Comparison of ENCODE assay signal across 13 cellular contexts in genomic region chr12:41980390-41980789, GRCh38.
A peak's percentile ranks its signal among the peaks of the same experiment; 100 is the strongest.
DNase-seq lines count a peak whose midpoint lies in the region; ATAC-seq and TF ChIP-seq lines count a peak whose summit lies in the region.
"Had no signal": no experiment of that assay in that cellular context is flagged by ENCODE, and none has a peak within 500 bp of the region (broad histone marks: within the 10 kb centered on the region; RNA-seq: fewer than 3 reads in every experiment).

No MANE protein-coding gene starts in this region.

- CTCF ChIA-PET in A673 (lab: Charles Lee): interaction anchor here (0.6 kb wide), 1 partner anchor 47 kb away, joined by 5 read pairs; no protein-coding TSS in a partner anchor

- peak overlapping the region; percentile 24 to 76 (median 70) for H3K27ac Mint-ChIP-seq in nephron
- H3K27ac Mint-ChIP-seq: CD14-positive monocyte, H9, IgD-negative memory B cell had no signal

- no peaks in the 10 kb centered on the region for H3K27me3 Mint-ChIP-seq in nephron (ENCODE audit: low read depth)

- peaks cover 5% of the 10 kb centered on the region for H3K36me3 Mint-ChIP-seq in nephron (ENCODE audit: low read depth)
- H3K36me3 Mint-ChIP-seq: CD14-positive monocyte; CD4-positive, alpha-beta memory T cell; IgD-negative memory B cell had no signal

- no peaks in the 10 kb centered on the region for H3K36me3 ChIP-seq in A673 (ENCODE audit: insufficient read depth, low read length, poor library complexity, severe bottlenecking)
- H3K36me3 ChIP-seq: BLaER1 had no signal

- H3K27ac ChIP-seq in A673 (ENCODE audit: low read depth, low read length, poor library complexity, severe bottlenecking): no peak overlapping the region
- H3K27ac ChIP-seq: BLaER1 had no signal

- TF ChIP-seq CTCF in nephron (IDR thresholded peaks at IDR 0.05; ENCODE audit: unreplicated experiment in 3 of 3) (no peak), A673 (conservative IDR thresholded peaks at IDR 0.05; ENCODE audit: low read depth, low read length) (no peak)

- ATAC-seq in GM18858 (IDR thresholded peaks at IDR 0.05; ENCODE audit: unreplicated experiment): no peak

- DNase-seq in SK-N-DZ (ENCODE audit: low spot score) (peak; percentile 95), SW480 (ENCODE audit: low spot score) (peak; percentile 30), kidney glomerular epithelial cell (lab: John Stamatoyannopoulos, UW) (no peak), A673 (ENCODE audit: low spot score) (no peak)
- DNase-seq: CD4-positive, alpha-beta memory T cell; DMS79 treated with DMSO at 0.1 percent for 48 hours; GF-D8; H9 had no signal

- H3K4me1 ChIP-seq in A673 (ENCODE audit: insufficient read depth, low read length, poor library complexity, severe bottlenecking): peaks cover 47% of the 10 kb centered on the region
- H3K4me1 ChIP-seq: BLaER1 had no signal

- H3K4me3 Mint-ChIP-seq in nephron: no peak overlapping the region
- H3K4me3 Mint-ChIP-seq: CD14-positive monocyte; CD4-positive, alpha-beta memory T cell; H9; IgD-negative memory B cell had no signal

- POLR2A ChIA-PET in A673 (lab: Charles Lee; ENCODE audit: low non-redundant PET): no interaction called here

- BruUV-seq in A673 (replicated peaks; lab: Mats Ljungman, UMichigan): no TSS peak

- no peaks in the 10 kb centered on the region for H3K27me3 ChIP-seq in A673 (replicated peaks; ENCODE audit: insufficient read depth, low read depth, low read length, poor library complexity)
- H3K27me3 ChIP-seq: BLaER1 had no signal

- intact Hi-C loops in A673 (cut with micrococcal nuclease; ENCODE audit: unreplicated experiment): no loop called here

- H3K4me1 Mint-ChIP-seq in nephron: peaks cover 29% of the 10 kb centered on the region
- H3K4me1 Mint-ChIP-seq: CD14-positive monocyte; CD4-positive, alpha-beta memory T cell; IgD-negative memory B cell had no signal

- no peak overlapping the region for H3K4me3 ChIP-seq in A673 (ENCODE audit: low read depth, low read length, poor library complexity, severe bottlenecking)
- H3K4me3 ChIP-seq: BLaER1 had no signal

- no peaks in the 10 kb centered on the region for H3K9me3 ChIP-seq in A673 (ENCODE audit: low read depth, low read length, poor library complexity, severe bottlenecking)
- H3K9me3 ChIP-seq: BLaER1 had no signal

- peaks cover 10% of the 10 kb centered on the region for H3K9me3 Mint-ChIP-seq in nephron
- H3K9me3 Mint-ChIP-seq: IgD-negative memory B cell had no signal

Comparison
In these comparisons a context has a peak if more than half of its experiments do, and no peak if none do; other contexts are left out.
1. DNase-seq: peak in SK-N-DZ (single experiment) and SW480 (single experiment); none in kidney glomerular epithelial cell (single experiment) and A673 (single experiment).